ENCODE assay signal across 12 cellular contexts in genomic region chr4:69054578-69055200, GRCh38. TPM values are rescaled to one million over a fixed set of nuclear protein-coding genes. Genes with fewer than 3 reads are reported as not detected.
DNase-seq lines count a peak whose midpoint lies in the region; ATAC-seq, FAIRE-seq and TF ChIP-seq lines count a peak whose summit lies in the region.
"Had no signal": no experiment of that assay in that cellular context is flagged by ENCODE, and none has a peak within 500 bp of the region (broad histone marks: within the 10 kb centered on the region; RNA-seq: fewer than 3 reads in every experiment).

No MANE protein-coding gene starts in this region.

- no peaks in the 10 kb centered on the region for H3K36me3 ChIP-seq in WERI-Rb-1
- H3K36me3 ChIP-seq: spleen, thyroid gland had no signal

- H3K27me3 ChIP-seq in WERI-Rb-1 (ENCODE audit: insufficient read depth, low read depth, severe bottlenecking): no peaks in the 10 kb centered on the region
- H3K27me3 ChIP-seq: spleen, thyroid gland had no signal

- TF ChIP-seq POLR2A in GM12892 (IDR thresholded peaks at IDR 0.05; ENCODE audit: low read depth, low read length): no peak

- no peak overlapping the region for H3K27ac ChIP-seq in WERI-Rb-1
- H3K27ac ChIP-seq: spleen, thyroid gland had no signal

- H3K4me3 ChIP-seq in WERI-Rb-1 (ENCODE audit: low read depth, low read length): no peak overlapping the region
- H3K4me3 ChIP-seq: spleen, thyroid gland had no signal

- ATAC-seq in HG02610 (IDR thresholded peaks at IDR 0.05; ENCODE audit: unreplicated experiment) (peak; percentile 57), SK-N-SH treated with all-trans-retinoic acid at 6 μM for 48 hours (peak; percentile 80), GM19328 (IDR thresholded peaks at IDR 0.05; ENCODE audit: unreplicated experiment) (no peak)

- TF ChIP-seq CTCF in WERI-Rb-1 (IDR thresholded peaks at IDR 0.05; ENCODE audit: low read depth, low read length): no peak

- DNase-seq in AG20443 (ENCODE audit: low spot score) (peak; percentile 48), iris pigment epithelial cell (ENCODE audit: low read depth) (peak; percentile 91), UCSD-AML1 (lab: John Stamatoyannopoulos, UW; ENCODE audit: unreplicated experiment) (no peak), WERI-Rb-1 (no peak), GM12892 (ENCODE audit: insufficient read length) (no peak)
- DNase-seq: activated gamma-delta T cell treated with Interleukin-2 at 50 U/mL for 16 hours; CD4-positive, CD25-positive, alpha-beta regulatory T cell; spleen; thyroid gland had no signal

- FAIRE-seq in GM12892 (lab: Jason Lieb, UNC): no peak

- no peaks in the 10 kb centered on the region for H3K9me3 ChIP-seq in WERI-Rb-1 (ENCODE audit: severe bottlenecking)
- H3K9me3 ChIP-seq: spleen, thyroid gland had no signal

TF ChIP-seq in SK-N-SH treated with all-trans-retinoic acid at 6 μM for 48 hours, 23 proteins besides CTCF, POLR2A, EP300 and RAD21:
- TF ChIP-seq RARB (CRISPR knock-in tag; IDR thresholded peaks at IDR 0.05): no peak
TF ChIP-seq in SK-N-SH treated with all-trans-retinoic acid at 6 μM for 48 hours: peak in this region for 0.

RNA-seq across cellular contexts. Expression of gene UGT2B7, which starts 41.6 kb away (rescaled TPM):
- not detected for polyA plus RNA-seq in GM12892 (2012; ENCODE audit: missing spikeins)
- polyA plus RNA-seq: CD4-positive, CD25-positive, alpha-beta regulatory T cell; spleen had no signal

Comparison
In these comparisons a context has a peak if more than half of its experiments do, and no peak if none do; other contexts are left out.
1. DNase-seq: peak in AG20443 (single experiment) and iris pigment epithelial cell (single experiment); none in UCSD-AML1 (single experiment), WERI-Rb-1 (single experiment) and GM12892 (single experiment).